ENCODE assay signal across 1 cellular context in the genomic region with DNA sequence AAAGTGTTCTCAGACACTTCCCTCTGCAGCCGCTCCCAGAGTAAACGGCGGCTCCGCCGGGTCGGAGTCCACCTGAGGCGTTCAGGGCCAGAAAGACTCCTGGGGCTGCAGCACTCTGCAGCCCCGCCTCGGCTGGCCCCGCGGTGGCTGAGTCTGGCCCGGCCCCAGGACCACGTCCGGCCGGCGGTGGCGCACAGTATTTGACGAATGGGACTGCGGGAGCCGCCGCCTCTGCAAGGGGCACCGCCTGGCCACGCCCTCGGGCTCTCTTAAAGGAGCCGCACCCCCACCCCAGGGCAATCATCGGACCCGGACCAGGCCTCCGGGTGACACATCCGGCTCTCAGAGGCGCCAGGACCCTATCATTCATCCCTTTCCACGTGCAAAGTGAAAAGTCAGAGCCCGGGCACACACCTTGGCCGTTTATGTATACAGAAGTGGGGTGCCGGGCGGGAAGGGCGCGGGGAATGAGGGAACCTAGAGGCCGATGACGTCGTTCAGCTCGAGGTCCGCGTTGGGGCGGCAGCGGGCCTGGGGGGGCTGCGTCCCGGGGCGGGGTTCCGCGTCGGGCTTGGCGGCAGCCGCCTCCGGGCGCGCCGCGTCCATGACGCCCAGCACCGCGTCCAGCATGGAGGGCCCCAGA.
TF ChIP-seq lines count a peak whose summit lies in the region.

No MANE protein-coding gene starts in this region.

TF ChIP-seq in SK-N-SH, 30 proteins besides CTCF, POLR2A, EP300 and RAD21:
- TF ChIP-seq TAF1 (IDR thresholded peaks at IDR 0.05; ENCODE audit: borderline replicate concordance, low read depth, low read length) (peak; percentile 21; the same call in 1 of the 2 replicates), POLR2AphosphoS5 (IDR thresholded peaks at IDR 0.05; ENCODE audit: low read depth, low read length) (peak; percentile 76), SIN3A (IDR thresholded peaks at IDR 0.05; ENCODE audit: borderline replicate concordance, low read depth, low read length) (no peak), MXI1 (IDR thresholded peaks at IDR 0.05; ENCODE audit: low read depth, low read length) (peak; percentile 17; the same call in 1 of the 2 replicates), ELF1 (IDR thresholded peaks at IDR 0.05) (no peak)
- TF ChIP-seq, protein P1, sequence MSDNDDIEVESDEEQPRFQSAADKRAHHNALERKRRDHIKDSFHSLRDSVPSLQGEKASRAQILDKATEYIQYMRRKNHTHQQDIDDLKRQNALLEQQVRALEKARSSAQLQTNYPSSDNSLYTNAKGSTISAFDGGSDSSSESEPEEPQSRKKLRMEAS (IDR thresholded peaks at IDR 0.05; ENCODE audit: low read depth): peak; percentile 75
- TF ChIP-seq, protein P2, sequence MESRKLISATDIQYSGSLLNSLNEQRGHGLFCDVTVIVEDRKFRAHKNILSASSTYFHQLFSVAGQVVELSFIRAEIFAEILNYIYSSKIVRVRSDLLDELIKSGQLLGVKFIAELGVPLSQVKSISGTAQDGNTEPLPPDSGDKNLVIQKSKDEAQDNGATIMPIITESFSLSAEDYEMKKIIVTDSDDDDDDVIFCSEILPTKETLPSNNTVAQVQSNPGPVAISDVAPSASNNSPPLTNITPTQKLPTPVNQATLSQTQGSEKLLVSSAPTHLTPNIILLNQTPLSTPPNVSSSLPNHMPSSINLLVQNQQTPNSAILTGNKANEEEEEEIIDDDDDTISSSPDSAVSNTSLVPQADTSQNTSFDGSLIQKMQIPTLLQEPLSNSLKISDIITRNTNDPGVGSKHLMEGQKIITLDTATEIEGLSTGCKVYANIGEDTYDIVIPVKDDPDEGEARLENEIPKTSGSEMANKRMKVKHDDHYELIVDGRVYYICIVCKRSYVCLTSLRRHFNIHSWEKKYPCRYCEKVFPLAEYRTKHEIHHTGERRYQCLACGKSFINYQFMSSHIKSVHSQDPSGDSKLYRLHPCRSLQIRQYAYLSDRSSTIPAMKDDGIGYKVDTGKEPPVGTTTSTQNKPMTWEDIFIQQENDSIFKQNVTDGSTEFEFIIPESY (IDR thresholded peaks at IDR 0.05; ENCODE audit: borderline replicate concordance, low read depth): no peak
